In the genomic region with DNA sequence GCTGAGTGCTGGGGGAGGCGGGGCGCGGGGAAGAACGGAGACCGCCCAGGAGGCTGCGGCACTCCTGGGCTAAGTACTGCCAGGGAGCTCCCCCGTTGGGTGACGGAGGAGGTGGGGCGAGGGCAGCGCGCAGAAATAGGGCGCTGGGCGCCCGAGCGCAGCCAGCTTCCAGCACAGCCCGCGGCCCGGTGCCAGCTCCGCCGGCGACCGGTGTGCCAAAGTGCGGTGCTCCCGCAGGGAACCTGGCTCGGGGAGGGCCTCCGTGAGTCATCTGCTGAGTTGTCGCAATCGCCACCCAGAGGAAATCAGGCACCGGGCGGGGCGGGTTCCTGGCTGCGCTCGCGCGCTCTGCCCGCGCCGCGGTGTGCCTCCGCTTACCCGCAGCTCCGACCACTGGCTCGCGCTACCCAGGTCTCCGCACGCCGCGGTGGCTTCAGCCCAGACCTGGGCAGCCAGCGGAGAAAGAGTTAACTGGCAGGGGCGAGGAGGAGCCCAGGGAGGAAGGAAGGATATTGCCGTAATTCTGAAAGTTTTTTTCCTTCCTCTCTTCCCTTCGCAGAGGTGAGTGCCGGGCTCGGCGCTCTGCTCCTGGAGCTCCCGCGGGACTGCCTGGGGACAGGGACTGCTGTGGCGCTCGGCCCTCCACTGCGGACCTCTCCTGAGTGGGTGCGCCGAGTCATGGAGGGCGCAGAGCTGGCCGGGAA, we compare ENCODE assay signal across 8 cellular contexts. TPM values are rescaled to one million over a fixed set of nuclear protein-coding genes. Genes with fewer than 3 reads are reported as not detected.
A peak's percentile ranks its signal among the peaks of the same experiment; 100 is the strongest.
DNase-seq lines count a peak whose midpoint lies in the region; ATAC-seq lines count a peak whose summit lies in the region.

GPAT3 (plus strand) TSS at position 164 of the 704 bp plus-strand sequence; CDS start at position 679, 515 bp downstream.

- DNase-seq in SHP77 (lab: John Stamatoyannopoulos, UW) (peak; percentile 49 to 74), SHP77 treated with DMSO at 0.1 percent for 48 hours (lab: John Stamatoyannopoulos, UW) (no peak), NCI-H526 treated with DMSO at 0.1 percent for 48 hours (lab: John Stamatoyannopoulos, UW) (peak; percentile 51), mesenteric fat pad (ENCODE audit: low spot score) (peak; percentile 95)
- DNase-seq in activated CD8-positive, alpha-beta memory T cell treated with anti-CD3 and anti-CD28 coated beads for 4 hours (ENCODE audit: low read depth in 2 of 2): peak; percentile 24 to 37
- DNase-seq in effector CD8-positive, alpha-beta T cell (lab: John Stamatoyannopoulos, UW): peak; percentile 19
- peak; percentile 33 to 34 for DNase-seq in stimulated activated CD8-positive, alpha-beta memory T cell treated with anti-CD3 and anti-CD28 coated beads, Interleukin-15, amount 100 ng/mL, for 4 hours (ENCODE audit: low read depth in 2 of 2)

- peak; percentile 65 for ATAC-seq in HG02943 (IDR thresholded peaks at IDR 0.05; ENCODE audit: low read depth, unreplicated experiment)

RNA-seq across cellular contexts. Expression of gene GPAT3, which starts in this region (rescaled TPM):
- total RNA-seq in mesenteric fat pad: 9.2 TPM
